Comparison of ENCODE assay signal across 7 cellular contexts in the genomic region with DNA sequence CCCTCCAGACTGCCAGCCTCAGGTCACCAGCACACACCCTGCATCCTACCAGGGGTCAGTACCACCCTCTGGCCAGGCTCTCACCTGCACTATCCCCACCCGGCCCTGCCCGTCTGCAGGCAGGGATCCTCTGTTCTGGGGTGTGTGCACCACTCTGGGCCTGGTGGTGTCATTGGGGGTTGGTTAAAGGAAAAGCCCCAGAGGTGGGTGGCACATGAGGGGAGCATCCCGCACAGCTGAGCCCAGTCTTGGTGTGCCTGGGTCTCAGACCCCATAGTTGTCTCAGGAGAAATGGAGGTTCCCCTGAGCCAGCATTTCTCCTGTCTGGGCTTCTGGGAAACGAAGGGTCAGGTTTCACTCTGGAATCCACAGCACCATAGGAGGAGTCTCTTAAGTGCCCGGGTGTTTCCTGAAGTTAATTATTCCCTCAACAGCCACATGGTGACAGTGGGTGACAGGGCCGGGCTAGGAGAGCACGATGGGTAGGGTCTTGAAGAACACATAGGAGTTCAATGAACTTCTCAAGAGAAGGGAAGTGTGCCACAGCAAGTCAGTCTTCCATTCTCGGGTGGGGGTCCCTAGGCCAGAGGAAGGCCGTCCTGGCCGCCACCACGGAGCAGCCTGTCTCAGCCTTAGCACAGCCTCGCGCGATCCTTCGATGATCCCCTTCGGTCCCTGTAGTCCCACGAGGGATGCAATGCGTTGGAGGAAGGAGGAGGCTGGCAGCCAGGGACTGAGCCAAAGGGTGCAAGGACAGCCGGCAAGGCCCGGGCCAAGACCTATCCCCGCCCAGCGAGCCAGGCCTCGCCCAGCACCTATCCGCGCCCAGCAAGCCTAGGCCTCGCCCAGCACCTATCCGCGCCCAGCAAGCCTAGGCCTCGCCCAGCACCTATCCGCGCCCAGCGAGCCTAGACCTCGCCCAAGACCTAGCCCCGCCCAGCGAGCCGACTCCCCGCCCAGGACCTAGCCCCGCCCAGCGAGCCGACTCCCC.
DNase-seq lines count a peak whose midpoint lies in the region; ATAC-seq lines count a peak whose summit lies in the region.

No MANE protein-coding gene starts in this region.

- H3K27me3 ChIP-seq in layer of hippocampus (ENCODE audit: control insufficient read depth, insufficient read depth, low read length) = no peaks in the 10 kb centered on the region

- peak overlapping the region; percentile 64 for H3K27ac ChIP-seq in layer of hippocampus (ENCODE audit: low read depth, low read length)

- DNase-seq in NCI-H1930 (lab: John Stamatoyannopoulos, UW) = peak; percentile 39 to 54
- DNase-seq in activated CD4-positive, CD25-positive, alpha-beta regulatory T cell treated with anti-CD3 and anti-CD28 coated beads, Interleukin-2, amount 50 U/mL, for 16 hours (ENCODE audit: low read depth, low spot score) = peak; percentile 51
- DNase-seq in cerebellar cortex (ENCODE audit: low spot score) = peak; percentile 72
- DNase-seq in stimulated activated CD4-positive, alpha-beta T cell treated with anti-CD3 and anti-CD28 coated beads, Interleukin-2, amount 100 ng/mL, for 24 hours = peak; percentile 66 to 78

- ATAC-seq in GM19351 (IDR thresholded peaks at IDR 0.05; ENCODE audit: unreplicated experiment) (peak; percentile 43), GM19452 (IDR thresholded peaks at IDR 0.05; ENCODE audit: unreplicated experiment) (no peak)
